In genomic region chr14:60656755-60657608, GRCh38 we compare ENCODE assay signal across 8 cellular contexts. TPM values are rescaled to one million over a fixed set of nuclear protein-coding genes. Genes with fewer than 3 reads are reported as not detected.
DNase-seq lines count a peak whose midpoint lies in the region; ATAC-seq, FAIRE-seq and TF ChIP-seq lines count a peak whose summit lies in the region.

No MANE protein-coding gene starts in this region.

- peak overlapping the region; percentile 88 for H3K4me2 ChIP-seq in astrocyte (ENCODE audit: low read length)

- H2AFZ ChIP-seq in astrocyte (ENCODE audit: low read depth, low read length): peak overlapping the region; percentile 76

- FAIRE-seq in astrocyte (lab: Jason Lieb, UNC) (no peak), small intestine (lab: Jason Lieb, UNC) (no peak)

- H3K27ac ChIP-seq in astrocyte (ENCODE audit: low read depth, low read length) (peak overlapping the region; percentile 47), iPS-20b (ENCODE audit: low read length) (no peak overlapping the region), small intestine (ENCODE audit: low read depth in 1 of 2, low read length in 1 of 2) (no peak overlapping the region)

- H3K27me3 ChIP-seq in astrocyte (ENCODE audit: insufficient read depth, low read length) (peaks cover 28% of the 10 kb centered on the region), iPS-20b (ENCODE audit: insufficient read depth, low read length) (peaks cover 89% of the 10 kb centered on the region), small intestine (ENCODE audit: control insufficient read depth in 2 of 2, insufficient read depth in 2 of 2, low read length in 2 of 2) (peaks cover 0 to 55% of the 10 kb centered on the region in 2 donors)

- peak; percentile 19 for TF ChIP-seq CTCF in astrocyte (IDR thresholded peaks at IDR 0.05; ENCODE audit: insufficient read depth, low read depth, low read length)

- H3K27ac Mint-ChIP-seq in astrocyte (ENCODE audit: unreplicated experiment): peak overlapping the region; percentile 96

- no peaks in the 10 kb centered on the region for H4K20me1 ChIP-seq in astrocyte (ENCODE audit: insufficient read depth, low read length)

- peaks cover 6% of the 10 kb centered on the region for H3K4me1 Mint-ChIP-seq in astrocyte (ENCODE audit: low read depth, unreplicated experiment)

- H3K4me3 Mint-ChIP-seq in astrocyte (ENCODE audit: unreplicated experiment): peak overlapping the region; percentile 93

- peak overlapping the region; percentile 79 for H3K9ac ChIP-seq in astrocyte (ENCODE audit: low read length)
- peak overlapping the region; percentile 68; the same call in 1 of the 2 replicates for H3K9ac ChIP-seq in iPS-20b (ENCODE audit: low read depth, low read length)

- peak overlapping the region; percentile 64 for H3K4me3 ChIP-seq in astrocyte (ENCODE audit: insufficient read depth, low read depth, low read length)
- H3K4me3 ChIP-seq in iPS-20b (ENCODE audit: low read length): peak overlapping the region; percentile 79
- peak overlapping the region; percentile 37 to 62 for H3K4me3 ChIP-seq in small intestine (ENCODE audit: low read depth in 1 of 2, low read length in 2 of 2)

- peaks cover 28% of the 10 kb centered on the region for H3K4me1 ChIP-seq in astrocyte (ENCODE audit: insufficient read depth, low read length)
- H3K4me1 ChIP-seq in iPS-20b (ENCODE audit: insufficient read depth, low read length): peaks cover 30% of the 10 kb centered on the region
- peaks cover 0 to 7% of the 10 kb centered on the region in 2 donors for H3K4me1 ChIP-seq in small intestine (ENCODE audit: control insufficient read depth in 2 of 2, insufficient read depth in 1 of 2, low read depth in 1 of 2, low read length in 1 of 2)

- H3K9me3 Mint-ChIP-seq in astrocyte (ENCODE audit: unreplicated experiment): no peaks in the 10 kb centered on the region

- 1 to 3% (median 3%) methylated on average over 71 to 88 of the region's 88 CpGs for WGBS in small intestine, 3 donors

- H3K36me3 Mint-ChIP-seq in astrocyte (ENCODE audit: low read depth, unreplicated experiment): peaks cover 4% of the 10 kb centered on the region

- no peaks in the 10 kb centered on the region for H3K9me3 ChIP-seq in astrocyte (ENCODE audit: insufficient read depth, low read depth, low read length)
- no peaks in the 10 kb centered on the region for H3K9me3 ChIP-seq in iPS-20b (ENCODE audit: insufficient read depth, low read depth, low read length)
- H3K9me3 ChIP-seq in small intestine (ENCODE audit: control insufficient read depth, low read depth): no peaks in the 10 kb centered on the region

- peak; percentile 42 for DNase-seq in DMS114 treated with DMSO at 0.1 percent for 48 hours (lab: John Stamatoyannopoulos, UW; ENCODE audit: unreplicated experiment)
- peak; percentile 89 for DNase-seq in NCI-H510A treated with DMSO at 0.1 percent for 48 hours (lab: John Stamatoyannopoulos, UW)
- peak; percentile 49 for DNase-seq in astrocyte (ENCODE audit: low read depth)
- DNase-seq in small intestine: peak; percentile 25
- DNase-seq in COLO829 (ENCODE audit: low spot score): no peak

- ATAC-seq in GM19035 (IDR thresholded peaks at IDR 0.05; ENCODE audit: unreplicated experiment) (peak; percentile 85), HG03097 (IDR thresholded peaks at IDR 0.05; ENCODE audit: low FRiP score, unreplicated experiment) (peak; percentile 89)

- peaks cover 59% of the 10 kb centered on the region for H3K27me3 Mint-ChIP-seq in astrocyte (ENCODE audit: low read depth, unreplicated experiment)

- no peaks in the 10 kb centered on the region for H3K79me2 ChIP-seq in astrocyte (ENCODE audit: insufficient read depth, low read length)

- H3K36me3 ChIP-seq in astrocyte (ENCODE audit: insufficient read depth, low read length): no peaks in the 10 kb centered on the region
- no peaks in the 10 kb centered on the region for H3K36me3 ChIP-seq in iPS-20b (ENCODE audit: insufficient read depth, low read depth, low read length)
- no peaks in the 10 kb centered on the region for H3K36me3 ChIP-seq in small intestine (ENCODE audit: control insufficient read depth in 2 of 2, insufficient read depth in 2 of 2, low read length in 2 of 2)

RNA-seq across cellular contexts. Expression of gene SIX1, which starts 7.7 kb away (rescaled TPM):
- total RNA-seq in astrocyte: 0.07 and 0.20 TPM in 2 replicates
- polyA plus RNA-seq in small intestine: under 1 TPM in 2 of 3 donors, not detected in 1; 0.18 to 0.27 TPM
